20 cellular contexts compared by ENCODE assay signal in the genomic region with DNA sequence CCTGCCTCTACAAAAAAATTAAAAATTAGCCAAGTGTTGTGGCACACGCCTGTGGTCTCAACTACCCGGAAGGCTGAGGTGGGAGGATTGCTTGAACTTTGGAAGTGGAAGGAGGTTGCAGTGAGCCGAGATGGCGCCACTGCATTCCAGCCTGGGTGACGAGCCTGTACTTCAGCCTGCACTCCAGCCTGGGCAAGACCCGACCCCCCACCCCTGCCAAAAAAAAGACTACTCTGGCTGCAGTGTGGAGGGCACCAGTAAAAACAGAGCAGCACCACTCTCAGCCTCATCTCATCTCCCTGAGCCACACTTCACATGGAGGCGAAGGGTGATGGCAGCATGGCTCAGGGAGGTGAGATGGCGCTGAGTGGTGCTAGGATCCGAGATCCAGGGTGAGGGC.
"Had no signal": no experiment of that assay in that cellular context is flagged by ENCODE, and none has a peak within 500 bp of the region (broad histone marks: within the 10 kb centered on the region; RNA-seq: fewer than 3 reads in every experiment).

No MANE protein-coding gene starts in this region.

- ATAC-seq: left colon; left ventricle myocardium superior; psoas muscle; sciatic nerve; stimulated activated memory B cell treated with anti-CD40 and anti-IgM and Interleukin-4, amounts not matched to agents 10 μg/mL and 1 μg/mL and 100 μg/mL, for 72 hours had no signal

- H3K9me3 ChIP-seq: colonic mucosa, psoas muscle, upper lobe of left lung had no signal

- H3K9me3 Mint-ChIP-seq: nephron had no signal

- DNase-seq: colonic mucosa; effector CD8-positive, alpha-beta T cell; esophagus squamous epithelium; foreskin fibroblast; left colon; left ventricle myocardium superior; mesendoderm; naive B cell; psoas muscle; spleen; stimulated activated CD4-positive, alpha-beta T cell treated with anti-CD3 and anti-CD28 coated beads, Interleukin-15, amount 100 ng/mL, for 24 hours; stimulated activated CD4-positive, alpha-beta T cell treated with anti-CD3 and anti-CD28 coated beads, Interleukin-1b, Interleukin-23, amount 100 ng/mL, for 48 hours; stimulated activated CD4-positive, alpha-beta T cell treated with anti-CD3 and anti-CD28 coated beads, Interleukin-4, amount 100 ng/mL, for 24 hours had no signal

- H3K27ac ChIP-seq: colonic mucosa, epithelial cell of prostate, esophagus squamous epithelium, psoas muscle, spleen, tibial artery, upper lobe of left lung had no signal

- H3K4me1 Mint-ChIP-seq: naive B cell; stimulated activated memory B cell treated with anti-CD40 and anti-IgM and Interleukin-4, amounts not matched to agents 10 μg/mL and 1 μg/mL and 100 μg/mL, for 72 hours had no signal

- H3K4me3 Mint-ChIP-seq: naive B cell; nephron; stimulated activated memory B cell treated with anti-CD40 and anti-IgM and Interleukin-4, amounts not matched to agents 10 μg/mL and 1 μg/mL and 100 μg/mL, for 72 hours; stimulated activated naive CD8-positive, alpha-beta T cell treated with anti-CD3 and anti-CD28 coated beads, Interleukin-15, Interleukin-2, amounts not matched to agents 100 ng/mL and 50 ng/mL, for 24 hours had no signal

- H3K27ac Mint-ChIP-seq: naive B cell; nephron; stimulated activated memory B cell treated with anti-CD40 and anti-IgM and Interleukin-4, amounts not matched to agents 10 μg/mL and 1 μg/mL and 100 μg/mL, for 72 hours; stimulated activated naive CD8-positive, alpha-beta T cell treated with anti-CD3 and anti-CD28 coated beads, Interleukin-15, Interleukin-2, amounts not matched to agents 100 ng/mL and 50 ng/mL, for 24 hours had no signal

- H3K4me3 ChIP-seq: colonic mucosa, esophagus squamous epithelium, psoas muscle, spleen, tibial artery, upper lobe of left lung had no signal

- H3K4me1 ChIP-seq: colonic mucosa, psoas muscle, upper lobe of left lung had no signal

- H3K36me3 ChIP-seq: colonic mucosa, esophagus squamous epithelium, spleen, tibial artery, upper lobe of left lung had no signal

- H3K27me3 ChIP-seq: colonic mucosa, esophagus squamous epithelium, upper lobe of left lung had no signal
